In genomic region chr5:76637490-76637889, GRCh38 we compare ENCODE assay signal across 15 cellular contexts. TPM values are rescaled to one million over a fixed set of nuclear protein-coding genes. Genes with fewer than 3 reads are reported as not detected.
DNase-seq lines count a peak whose midpoint lies in the region; ATAC-seq and TF ChIP-seq lines count a peak whose summit lies in the region.
"Had no signal": no experiment of that assay in that cellular context is flagged by ENCODE, and none has a peak within 500 bp of the region (broad histone marks: within the 10 kb centered on the region; RNA-seq: fewer than 3 reads in every experiment).

No MANE protein-coding gene starts in this region.

- peaks cover 72 to 79% of the 10 kb centered on the region in 2 donors for H3K36me3 Mint-ChIP-seq in CD14-positive monocyte
- peaks cover 21% of the 10 kb centered on the region for H3K36me3 Mint-ChIP-seq in natural killer cell treated with Interleukin-12 subunit alpha and Interleukin-12 subunit beta and Interleukin-15 and Interleukin-18, amount 100 ng/mL, for 72 hours

- H3K4me1 ChIP-seq in KMS-11 (ENCODE audit: low read depth, poor library complexity, severe bottlenecking) = peaks cover 54% of the 10 kb centered on the region

- H3K36me3 ChIP-seq in KMS-11 (ENCODE audit: insufficient read depth) = peaks cover under 1% of the 10 kb centered on the region; the same call in 1 of the 2 replicates

- H3K27ac Mint-ChIP-seq in CD14-positive monocyte = peak overlapping the region in 4 of 7 donors; percentile 23 to 61 (median 38)
- peak overlapping the region; percentile 60 to 75 for H3K27ac Mint-ChIP-seq in natural killer cell treated with Interleukin-12 subunit alpha and Interleukin-12 subunit beta and Interleukin-15 and Interleukin-18, amount 100 ng/mL, for 72 hours
- H3K27ac Mint-ChIP-seq: HFFc6 had no signal

- H4K20me1 ChIP-seq in KMS-11 (ENCODE audit: insufficient read depth) = no peaks in the 10 kb centered on the region

- no peak overlapping the region for H2AFZ ChIP-seq in KMS-11 (ENCODE audit: low read depth)

- H3K4me3 ChIP-seq in KMS-11 (IDR thresholded peaks at IDR 0.05; ENCODE audit: insufficient read depth, low read depth, low read length) = no peak overlapping the region
- H3K4me3 ChIP-seq: BLaER1 treated with 17β-estradiol and CSF1 and Interleukin-3, amounts not matched to agents 10 nM and 100 nM had no signal

- no peak for DNase-seq in CD14-positive monocyte (ENCODE audit: low spot score)
- no peak for DNase-seq in natural killer cell treated with Interleukin-12 subunit alpha and Interleukin-12 subunit beta and Interleukin-15 and Interleukin-18, amount 100 ng/mL, for 72 hours (ENCODE audit: low spot score)
- DNase-seq in stimulated activated CD8-positive, alpha-beta memory T cell treated with anti-CD3 and anti-CD28 coated beads, Interleukin-4, amount 100 ng/mL, for 48 hours = no peak
- no peak for DNase-seq in kidney glomerular epithelial cell (lab: John Stamatoyannopoulos, UW)
- DNase-seq in islet precursor cell = no peak
- DNase-seq: ACHN; CD4-positive, alpha-beta memory T cell; DMS153; DMS79 treated with DMSO at 0.1 percent for 48 hours; EL; HCEC 1CT; HFFc6 had no signal

- no peaks in the 10 kb centered on the region for H3K79me2 ChIP-seq in KMS-11 (ENCODE audit: insufficient read depth, low read depth)

- intact Hi-C loops in CD14-positive monocyte (cut with micrococcal nuclease) = no loop called here

- no peak for ATAC-seq in natural killer cell treated with Interleukin-12 subunit alpha and Interleukin-12 subunit beta and Interleukin-15 and Interleukin-18, amount 100 ng/mL, for 72 hours

- TF ChIP-seq CTCF in CD14-positive monocyte (IDR thresholded peaks at IDR 0.05) = no peak
- no peak for TF ChIP-seq CTCF in KMS-11 (conservative IDR thresholded peaks at IDR 0.05; ENCODE audit: low read depth, low read length)
- TF ChIP-seq CTCF in VCaP (conservative IDR thresholded peaks at IDR 0.05) = no peak

- H3K27ac ChIP-seq in KMS-11 = peak overlapping the region; percentile 66; the same call in 1 of the 2 replicates
- H3K27ac ChIP-seq in VCaP = peak overlapping the region; percentile 36; the same call in 1 of the 2 replicates

- H3K27me3 Mint-ChIP-seq in CD14-positive monocyte (ENCODE audit: low read depth in 3 of 3) = no peaks in the 10 kb centered on the region
- H3K27me3 Mint-ChIP-seq in natural killer cell treated with Interleukin-12 subunit alpha and Interleukin-12 subunit beta and Interleukin-15 and Interleukin-18, amount 100 ng/mL, for 72 hours = no peaks in the 10 kb centered on the region
- H3K27me3 Mint-ChIP-seq: CD4-positive, alpha-beta memory T cell had no signal

- H3K4me1 Mint-ChIP-seq in CD14-positive monocyte = peaks cover 13% of the 10 kb centered on the region
- peaks cover 18 to 31% of the 10 kb centered on the region in 2 donors for H3K4me1 Mint-ChIP-seq in natural killer cell treated with Interleukin-12 subunit alpha and Interleukin-12 subunit beta and Interleukin-15 and Interleukin-18, amount 100 ng/mL, for 72 hours (ENCODE audit: low read depth in 2 of 2)

- H3K9ac ChIP-seq in KMS-11 = no peak overlapping the region
- H3K9ac ChIP-seq: BLaER1 treated with 17β-estradiol and CSF1 and Interleukin-3, amounts not matched to agents 10 nM and 100 nM had no signal

- peak overlapping the region; percentile 98 for H3K4me2 ChIP-seq in KMS-11

- no peaks in the 10 kb centered on the region for H3K27me3 ChIP-seq in KMS-11 (ENCODE audit: insufficient read depth, low read depth)
- H3K27me3 ChIP-seq: BLaER1 treated with 17β-estradiol and CSF1 and Interleukin-3, amounts not matched to agents 10 nM and 100 nM had no signal

- no peaks in the 10 kb centered on the region for H3K9me3 Mint-ChIP-seq in CD14-positive monocyte
- H3K9me3 Mint-ChIP-seq in natural killer cell treated with Interleukin-12 subunit alpha and Interleukin-12 subunit beta and Interleukin-15 and Interleukin-18, amount 100 ng/mL, for 72 hours = no peaks in the 10 kb centered on the region
- H3K9me3 Mint-ChIP-seq: CD4-positive, alpha-beta memory T cell; HFFc6 had no signal

- no peak overlapping the region for H3K4me3 Mint-ChIP-seq in CD14-positive monocyte
- no peak overlapping the region for H3K4me3 Mint-ChIP-seq in natural killer cell treated with Interleukin-12 subunit alpha and Interleukin-12 subunit beta and Interleukin-15 and Interleukin-18, amount 100 ng/mL, for 72 hours
- H3K4me3 Mint-ChIP-seq: CD4-positive, alpha-beta memory T cell; HFFc6 had no signal

RNA-seq across cellular contexts. Expression of gene F2RL2, which starts 14.3 kb away (rescaled TPM):
- polyA plus RNA-seq in CD14-positive monocyte = under 1 TPM in 1 of 2 donors, not detected in 1; 0.14 TPM
- not detected for total RNA-seq in natural killer cell treated with Interleukin-12 subunit alpha and Interleukin-12 subunit beta and Interleukin-15 and Interleukin-18, amount 100 ng/mL, for 72 hours
- total RNA-seq: CD4-positive, alpha-beta memory T cell had no signal
